ENCODE assay signal across 10 cellular contexts in the genomic region with DNA sequence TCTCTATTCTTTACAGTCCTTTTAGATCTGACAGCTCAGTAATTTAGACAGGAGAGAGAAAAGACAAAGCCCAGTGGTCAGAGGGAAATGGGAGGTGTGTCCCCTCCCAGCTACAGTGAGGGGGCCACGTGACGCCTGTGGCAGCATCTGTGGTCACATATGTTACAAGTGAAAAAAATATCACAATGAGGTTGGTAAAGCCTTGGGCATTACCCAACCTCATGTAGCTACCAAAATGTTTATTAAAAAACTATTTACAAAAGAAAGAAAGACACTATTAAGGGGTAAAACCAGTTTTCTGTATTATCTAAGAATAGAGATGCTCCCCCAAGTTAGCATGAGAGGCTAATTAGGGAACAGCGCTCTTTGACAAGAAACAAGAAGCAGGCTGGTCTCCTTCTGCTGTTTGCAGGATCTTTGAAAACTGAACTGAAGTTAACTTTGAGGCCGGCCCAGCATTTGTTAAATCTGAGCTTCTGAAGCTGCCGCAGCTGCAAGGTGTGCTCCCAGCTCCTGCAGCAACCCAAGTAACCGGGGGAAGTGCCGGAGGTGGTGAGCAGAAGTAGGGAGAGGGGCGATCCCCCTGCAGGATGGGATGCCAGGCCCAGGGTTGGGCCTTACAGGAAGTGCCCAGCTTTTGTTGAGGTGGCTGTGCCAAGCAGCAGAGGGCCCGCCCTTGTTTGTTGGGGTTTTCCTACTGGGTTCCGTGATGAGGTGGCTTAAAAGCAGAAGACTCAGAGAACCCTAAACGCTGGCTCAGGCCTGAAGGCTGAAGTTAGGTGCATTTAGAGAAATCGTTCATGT. TPM values are rescaled to one million over a fixed set of nuclear protein-coding genes. Genes with fewer than 3 reads are reported as not detected.
A peak's percentile ranks its signal among the peaks of the same experiment; 100 is the strongest.
DNase-seq lines count a peak whose midpoint lies in the region; ATAC-seq and TF ChIP-seq lines count a peak whose summit lies in the region.
"Had no signal": no experiment of that assay in that cellular context is flagged by ENCODE, and none has a peak within 500 bp of the region (broad histone marks: within the 10 kb centered on the region; RNA-seq: fewer than 3 reads in every experiment).

No MANE protein-coding gene starts in this region.

- BruUV-seq in mammary epithelial cell (replicated peaks; lab: Mats Ljungman, UMichigan), result no TSS peak

- no peaks in the 10 kb centered on the region for H3K9me3 Mint-ChIP-seq in stimulated activated effector memory CD8-positive, alpha-beta T cell treated with anti-CD3 and anti-CD28 coated beads, Interleukin-12 subunit alpha, Interleukin-12 subunit beta, amount 100 ng/mL, for 72 hours
- H3K9me3 Mint-ChIP-seq in osteocyte (ENCODE audit: unreplicated experiment), result no peaks in the 10 kb centered on the region
- H3K9me3 Mint-ChIP-seq: nephron had no signal

- no peaks in the 10 kb centered on the region for H4K20me1 ChIP-seq in mammary epithelial cell (ENCODE audit: insufficient read depth, low read length)

- dilution Hi-C loops in mammary epithelial cell (cut with HindIII; ENCODE audit: low sequenced_read_pairs), result no loop called here

- no peaks in the 10 kb centered on the region for H3K79me2 ChIP-seq in mammary epithelial cell (ENCODE audit: insufficient read depth, low read length)

- no peak overlapping the region for H3K9ac ChIP-seq in mammary epithelial cell (ENCODE audit: insufficient read depth, low read length)

- intact Hi-C loops in mammary epithelial cell (cut with micrococcal nuclease), result no loop called here

- H3K36me3 Mint-ChIP-seq in stimulated activated effector memory CD8-positive, alpha-beta T cell treated with anti-CD3 and anti-CD28 coated beads, Interleukin-12 subunit alpha, Interleukin-12 subunit beta, amount 100 ng/mL, for 72 hours, result peaks cover 6% of the 10 kb centered on the region
- no peaks in the 10 kb centered on the region for H3K36me3 Mint-ChIP-seq in osteocyte (ENCODE audit: unreplicated experiment)

- no peaks in the 10 kb centered on the region for H3K27me3 ChIP-seq in mammary epithelial cell (ENCODE audit: insufficient read depth, low read length)

- H3K27ac Mint-ChIP-seq in stimulated activated effector memory CD8-positive, alpha-beta T cell treated with anti-CD3 and anti-CD28 coated beads, Interleukin-12 subunit alpha, Interleukin-12 subunit beta, amount 100 ng/mL, for 72 hours, result peak overlapping the region; percentile 93
- H3K27ac Mint-ChIP-seq in osteocyte (ENCODE audit: unreplicated experiment), result no peak overlapping the region

- peaks cover 51% of the 10 kb centered on the region for H3K4me1 Mint-ChIP-seq in stimulated activated effector memory CD8-positive, alpha-beta T cell treated with anti-CD3 and anti-CD28 coated beads, Interleukin-12 subunit alpha, Interleukin-12 subunit beta, amount 100 ng/mL, for 72 hours
- H3K4me1 Mint-ChIP-seq in osteocyte (ENCODE audit: unreplicated experiment), result no peaks in the 10 kb centered on the region

- no peak overlapping the region for H3K27ac ChIP-seq in mammary epithelial cell (ENCODE audit: insufficient read depth, low read depth, low read length)
- H3K27ac ChIP-seq: PC-9 had no signal

- CTCF ChIA-PET in mammary epithelial cell (lab: Charles Lee; ENCODE audit: low non-redundant PET), result no interaction called here

- ATAC-seq in GM18520 (IDR thresholded peaks at IDR 0.05; ENCODE audit: unreplicated experiment) (peak; percentile 71), HG02763 (IDR thresholded peaks at IDR 0.05; ENCODE audit: unreplicated experiment) (peak; percentile 74)
- ATAC-seq in stimulated activated effector memory CD8-positive, alpha-beta T cell treated with anti-CD3 and anti-CD28 coated beads, Interleukin-12 subunit alpha, Interleukin-12 subunit beta, amount 100 ng/mL, for 72 hours, result peak; percentile 98

- H2AFZ ChIP-seq in mammary epithelial cell (ENCODE audit: low read depth, low read length), result no peak overlapping the region

- H3K4me3 ChIP-seq in mammary epithelial cell (replicated peaks in 1 of 3; ENCODE audit: insufficient read depth in 1 of 3, low read depth in 2 of 3, low read length in 3 of 3), result no peak overlapping the region
- H3K4me3 ChIP-seq: PC-9 had no signal

- peaks cover 50% of the 10 kb centered on the region for H3K27me3 Mint-ChIP-seq in osteocyte (ENCODE audit: unreplicated experiment)

- no peak overlapping the region for H3K4me2 ChIP-seq in mammary epithelial cell (ENCODE audit: insufficient read depth, low read depth, low read length)
- H3K4me2 ChIP-seq: PC-9 had no signal

- in situ Hi-C loops in mammary epithelial cell (cut with MboI; ENCODE audit: low sequenced_read_pairs in 2 of 2), result no loop called here

- H3K36me3 ChIP-seq in mammary epithelial cell (ENCODE audit: insufficient read depth, low read length), result no peaks in the 10 kb centered on the region

- H3K4me1 ChIP-seq in mammary epithelial cell (ENCODE audit: insufficient read depth, low read length), result no peaks in the 10 kb centered on the region

- 80% methylated on average over 11 of the region's 12 CpGs for WGBS in mammary epithelial cell (ENCODE audit: low coverage, missing lambda C conversion rate)

- DNase-seq in NOMO-1 (lab: John Stamatoyannopoulos, UW; ENCODE audit: unreplicated experiment in 2 of 2), result peak; percentile 57 to 66
- DNase-seq in activated T-helper 9 cell treated with anti-CD3 and anti-CD28 coated beads, Interleukin-2, amount 50 U/mL, for 16 hours (ENCODE audit: low read depth), result peak; percentile 52
- peak; percentile 17 for DNase-seq in midbrain (lab: John Stamatoyannopoulos, UW)
- DNase-seq in stimulated activated effector memory CD8-positive, alpha-beta T cell treated with anti-CD3 and anti-CD28 coated beads, Interleukin-12 subunit alpha, Interleukin-12 subunit beta, amount 100 ng/mL, for 72 hours (ENCODE audit: low spot score in 2 of 2), result peak; percentile 44 to 85
- no peak for DNase-seq in mammary epithelial cell
- DNase-seq in osteocyte (ENCODE audit: extremely low spot score, unreplicated experiment), result no peak

- no peaks in the 10 kb centered on the region for H3K9me3 ChIP-seq in mammary epithelial cell (replicated peaks; ENCODE audit: insufficient read depth, low read length)

- TF ChIP-seq CTCF in mammary epithelial cell (conservative IDR thresholded peaks at IDR 0.05 in 1 of 2, IDR thresholded peaks at IDR 0.05 in 1 of 2; ENCODE audit: extremely low read depth in 1 of 2, insufficient read depth in 1 of 2, low read depth in 1 of 2, low read length in 2 of 2), result no peak
- TF ChIP-seq CTCF in osteocyte (IDR thresholded peaks at IDR 0.05), result no peak

- H3K4me3 Mint-ChIP-seq in stimulated activated effector memory CD8-positive, alpha-beta T cell treated with anti-CD3 and anti-CD28 coated beads, Interleukin-12 subunit alpha, Interleukin-12 subunit beta, amount 100 ng/mL, for 72 hours, result peak overlapping the region; percentile 69
- no peak overlapping the region for H3K4me3 Mint-ChIP-seq in osteocyte (ENCODE audit: unreplicated experiment)
- H3K4me3 Mint-ChIP-seq: nephron had no signal

RNA-seq across cellular contexts. Expression of a gene that starts 42.6 kb away (rescaled TPM):
- under 1 TPM; 0.28 to 0.33 TPM for total RNA-seq in mammary epithelial cell
- 0.15 TPM for polyA plus RNA-seq in mammary epithelial cell
- not detected for polyA minus RNA-seq in mammary epithelial cell
- 1.8 and 2.1 TPM in 2 replicates for total RNA-seq in osteocyte

Comparison
In these comparisons a context has a peak if more than half of its experiments do, and no peak if none do; other contexts are left out.
1. DNase-seq: peak in NOMO-1 (2 of 2), activated T-helper 9 cell treated with anti-CD3 and anti-CD28 coated beads, Interleukin-2, amount 50 U/mL, for 16 hours (single experiment), midbrain (single experiment) and stimulated activated effector memory CD8-positive, alpha-beta T cell treated with anti-CD3 and anti-CD28 coated beads, Interleukin-12 subunit alpha, Interleukin-12 subunit beta, amount 100 ng/mL, for 72 hours (2 of 2); none in mammary epithelial cell (single experiment) and osteocyte (single experiment).
2. Peak in every context shown above with its lines, with median percentiles within 50 percentile points of each other: ATAC-seq.